Comparison of ENCODE assay signal across 8 cellular contexts in genomic region chr11:62855571-62856332, GRCh38. TPM values are rescaled to one million over a fixed set of nuclear protein-coding genes. Genes with fewer than 3 reads are reported as not detected.
DNase-seq lines count a peak whose midpoint lies in the region; ATAC-seq, FAIRE-seq and TF ChIP-seq lines count a peak whose summit lies in the region.

No MANE protein-coding gene starts in this region.

- DNase-seq in D721Med (ENCODE audit: insufficient read length, low spot score) (peak; percentile 64), HuH-7 (ENCODE audit: low spot score) (peak; percentile 83), activated T-cell treated with anti-CD3 and anti-CD28 coated beads for 1 hour (ENCODE audit: low read depth) (peak; percentile 98), epidermal melanocyte (ENCODE audit: insufficient read length, low spot score) (peak; percentile 92), mucosa of descending colon (peak; percentile 96 to 98 (median 98))
- DNase-seq in stimulated activated CD8-positive, alpha-beta memory T cell treated with anti-CD3 and anti-CD28 coated beads, Interleukin-4, amount 100 ng/mL, for 1 hour (ENCODE audit: low read depth in 2 of 2, low spot score in 1 of 2), result peak; percentile 96 to 97

- H3K4me2 ChIP-seq in OCI-LY1 (ENCODE audit: low read length), result peak overlapping the region; percentile 95

- no peaks in the 10 kb centered on the region for H3K9me2 ChIP-seq in OCI-LY1 (ENCODE audit: low read depth, low read length)

- TF ChIP-seq CTCF in D721Med (IDR thresholded peaks at IDR 0.05; ENCODE audit: insufficient read depth, missing control alignments) (no peak), OCI-LY1 (IDR thresholded peaks at IDR 0.05; ENCODE audit: low read length) (no peak), mucosa of descending colon (IDR thresholded peaks at IDR 0.05) (no peak)

- no peaks in the 10 kb centered on the region for H3K27me3 ChIP-seq in OCI-LY1 (ENCODE audit: insufficient read depth, low read length)

- H3K79me2 ChIP-seq in OCI-LY1 (ENCODE audit: insufficient read depth, low read length), result peaks cover 42% of the 10 kb centered on the region

- intact Hi-C loops in mucosa of descending colon (cut with DNase I, micrococcal nuclease), result no loop called here

- H3K9me3 ChIP-seq in OCI-LY1 (ENCODE audit: low read length) (no peaks in the 10 kb centered on the region), mucosa of descending colon (no peaks in the 10 kb centered on the region)

- H3K4me1 ChIP-seq in OCI-LY1 (ENCODE audit: insufficient read depth, low read length, severe bottlenecking) (peaks cover 55% of the 10 kb centered on the region), mucosa of descending colon (ENCODE audit: low read depth) (peaks cover 27% of the 10 kb centered on the region)

- peak; percentile 81 for ATAC-seq in GM21515 (IDR thresholded peaks at IDR 0.05; ENCODE audit: unreplicated experiment)
- ATAC-seq in mucosa of descending colon, result peak; percentile 98

- no peak for FAIRE-seq in D721Med (lab: Jason Lieb, UNC)

- peak overlapping the region; percentile 100 for H3K9ac ChIP-seq in OCI-LY1 (ENCODE audit: low read length)

- H4K20me1 ChIP-seq in OCI-LY1 (ENCODE audit: insufficient read depth, low read length), result no peaks in the 10 kb centered on the region

- no peak overlapping the region for H2AFZ ChIP-seq in OCI-LY1 (ENCODE audit: low read length)

- H3K27ac ChIP-seq in OCI-LY1 (ENCODE audit: low read depth, low read length, poor library complexity, severe bottlenecking), result peak overlapping the region; percentile 92

- peaks cover 55% of the 10 kb centered on the region for H3K36me3 ChIP-seq in OCI-LY1 (ENCODE audit: insufficient read depth, low read length)
- peaks cover 12% of the 10 kb centered on the region for H3K36me3 ChIP-seq in mucosa of descending colon (ENCODE audit: low read depth)

- peaks cover 44% of the 10 kb centered on the region for H3F3A ChIP-seq in OCI-LY1 (ENCODE audit: insufficient read depth, low read length)

- peak overlapping the region; percentile 100 for H3K4me3 ChIP-seq in OCI-LY1 (ENCODE audit: low read depth, low read length, poor library complexity, severe bottlenecking)
- H3K4me3 ChIP-seq in mucosa of descending colon, result peak overlapping the region; percentile 74

RNA-seq across cellular contexts. Expression of gene WDR74, which starts 16.4 kb away (rescaled TPM):
- total RNA-seq in mucosa of descending colon, result 10 to 100 TPM; 35.0 to 42.4 (median 38.8) TPM

RNA-seq across cellular contexts. Expression of gene TEX54, which starts 23.1 kb away (rescaled TPM):
- not detected for total RNA-seq in mucosa of descending colon

RNA-seq across cellular contexts. Expression of gene STX5, which starts 23.9 kb away (rescaled TPM):
- 10 to 100 TPM; 38.7 to 44.3 (median 41.7) TPM for total RNA-seq in mucosa of descending colon

RNA-seq across cellular contexts. Expression of gene SLC3A2, which starts 24.9 kb away (rescaled TPM):
- total RNA-seq in mucosa of descending colon, result 100 to 1,000 TPM; 116 to 127 (median 124) TPM

RNA-seq across cellular contexts. Expression of gene NXF1, which starts 50.5 kb away (rescaled TPM):
- 100 to 1,000 TPM in 1 of 3 donors, 10 to 100 TPM in 2; 46.7 to 103 (median 55.0) TPM for total RNA-seq in mucosa of descending colon

Comparison
In these comparisons a context has a peak if more than half of its experiments do, and no peak if none do; other contexts are left out.
1. Peak in every context shown above with its lines: DNase-seq, ATAC-seq, H3K4me3 ChIP-seq and H3K27ac ChIP-seq.